Comparison of ENCODE assay signal across 25 cellular contexts in the genomic region with DNA sequence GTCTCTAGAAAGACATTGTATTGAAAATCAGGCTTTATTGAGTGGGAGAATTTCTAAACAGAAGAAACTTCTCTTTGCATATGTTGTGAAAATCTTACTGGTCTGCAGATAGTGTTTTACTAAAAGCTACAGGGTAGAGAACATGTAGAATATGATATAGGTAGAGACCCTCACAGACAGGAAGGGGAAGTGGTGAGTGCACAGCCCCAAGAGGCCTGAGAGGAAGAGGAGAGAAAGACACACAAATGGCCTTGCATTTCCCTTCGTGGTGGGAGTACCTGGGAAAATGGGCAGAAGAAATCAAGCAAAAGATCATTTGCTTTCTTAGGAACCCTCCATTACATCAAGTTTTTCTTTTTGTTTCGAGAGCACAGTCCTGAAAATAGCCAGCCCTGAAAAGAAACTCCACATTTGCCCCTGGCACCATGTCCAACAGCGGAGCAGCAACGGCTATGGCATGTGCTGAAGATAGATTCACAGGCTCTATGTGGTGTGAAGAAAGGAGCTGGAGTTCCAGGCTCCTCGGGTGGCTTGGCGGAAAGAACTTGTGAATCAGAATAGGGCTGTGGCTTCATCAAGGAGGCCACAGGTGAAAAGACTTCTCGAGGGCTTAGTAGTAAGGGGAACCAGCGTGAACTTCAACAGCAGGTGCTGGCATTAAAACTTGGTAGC.
DNase-seq lines count a peak whose midpoint lies in the region; ATAC-seq, FAIRE-seq and TF ChIP-seq lines count a peak whose summit lies in the region.
"Had no signal": no experiment of that assay in that cellular context is flagged by ENCODE, and none has a peak within 500 bp of the region (broad histone marks: within the 10 kb centered on the region; RNA-seq: fewer than 3 reads in every experiment).

No MANE protein-coding gene starts in this region.

- no peak for TF ChIP-seq POLR2A in K562 (conservative IDR thresholded peaks at IDR 0.05)

- FAIRE-seq in K562 (lab: Jason Lieb, UNC): no peak
- FAIRE-seq: frontal cortex, H54, islet of Langerhans had no signal

- CTCF ChIA-PET in K562 (lab: Yijun Ruan, JAX; ENCODE audit: low intra/inter-chr PET ratio): no interaction called here

- H3K9ac ChIP-seq in K562 (ENCODE audit: insufficient read depth in 1 of 2, low read depth in 2 of 2, low read length in 2 of 2): no peak overlapping the region

- no peak overlapping the region for H3K4me3 ChIP-seq in K562
- no peak overlapping the region for H3K4me3 ChIP-seq in effector memory CD4-positive, alpha-beta T cell (ENCODE audit: insufficient read depth, low read depth, low read length, poor library complexity, severe bottlenecking)
- H3K4me3 ChIP-seq: body of pancreas, esophagus muscularis mucosa, lower lobe of right lung, PC-9, stomach, tibial nerve had no signal

- H3K9me3 Mint-ChIP-seq in activated naive CD8-positive, alpha-beta T cell (ENCODE audit: low read depth): no peaks in the 10 kb centered on the region
- H3K9me3 Mint-ChIP-seq in activated naive CD8-positive, alpha-beta T cell treated with anti-CD3 and anti-CD28 coated beads, Interleukin-2, amount 50 U/mL, for 24 hours: no peaks in the 10 kb centered on the region

- H3K27ac Mint-ChIP-seq in activated naive CD8-positive, alpha-beta T cell: peak overlapping the region; percentile 67
- H3K27ac Mint-ChIP-seq in activated naive CD8-positive, alpha-beta T cell treated with anti-CD3 and anti-CD28 coated beads, Interleukin-2, amount 50 U/mL, for 24 hours: no peak overlapping the region

- peak overlapping the region; percentile 63 for H3K4me3 Mint-ChIP-seq in activated naive CD8-positive, alpha-beta T cell
- H3K4me3 Mint-ChIP-seq in activated naive CD8-positive, alpha-beta T cell treated with anti-CD3 and anti-CD28 coated beads, Interleukin-2, amount 50 U/mL, for 24 hours: no peak overlapping the region

- H3K36me3 ChIP-seq in K562 (ENCODE audit: control insufficient read depth, insufficient read depth, low read length): no peaks in the 10 kb centered on the region
- no peaks in the 10 kb centered on the region for H3K36me3 ChIP-seq in effector memory CD4-positive, alpha-beta T cell (ENCODE audit: control insufficient read depth, insufficient read depth, low read length)
- H3K36me3 ChIP-seq: esophagus muscularis mucosa, lower lobe of right lung, stomach, tibial nerve had no signal

- DNase-seq in activated naive CD8-positive, alpha-beta T cell treated with anti-CD3 and anti-CD28 coated beads, Interleukin-2, amount 50 U/mL, for 24 hours: no peak
- DNase-seq in NAMALWA (ENCODE audit: low spot score) (peak; percentile 15), K562 (ENCODE audit: extremely low read depth in 1 of 4, low spot score in 3 of 4) (no peak), DMS79 (lab: John Stamatoyannopoulos, UW) (no peak), T-helper 1 cell (no peak)
- DNase-seq in effector memory CD4-positive, alpha-beta T cell: no peak
- DNase-seq: activated CD4-positive, alpha-beta T cell treated with anti-CD3 and anti-CD28 coated beads for 4 hours; body of pancreas; Caco-2; KBM-7; lower lobe of right lung; MV-4-11; NCI-H187 treated with DMSO at 0.1 percent for 48 hours; NCI-H748 treated with DMSO at 0.1 percent for 48 hours; occipital lobe; PC-9; stimulated activated CD4-positive, alpha-beta T cell treated with anti-CD3 and anti-CD28 coated beads, Interleukin-4, amount 100 ng/mL, for 1 hour; stomach had no signal

- BruUV-seq in K562 (replicated peaks; lab: Mats Ljungman, UMichigan): no TSS peak

- WGBS in K562 (ENCODE audit: insufficient coverage, low coverage, missing lambda C conversion rate): under 1% methylated on average over 8 of the region's 8 CpGs

- POLR2A ChIA-PET in K562 (lab: Yijun Ruan, JAX): no interaction called here

- H3K9me1 ChIP-seq in K562 (ENCODE audit: control insufficient read depth, insufficient read depth, low read length): no peaks in the 10 kb centered on the region

- H3K9me3 ChIP-seq in K562 (replicated peaks; ENCODE audit: control insufficient read depth, insufficient read depth, low read depth, low read length): no peaks in the 10 kb centered on the region
- H3K9me3 ChIP-seq in effector memory CD4-positive, alpha-beta T cell (ENCODE audit: control insufficient read depth, low read length): no peaks in the 10 kb centered on the region
- H3K9me3 ChIP-seq: body of pancreas, Caco-2, esophagus muscularis mucosa, lower lobe of right lung, stomach, tibial nerve had no signal

- H3K27ac ChIP-seq in K562 (ENCODE audit: extremely low read depth, low read depth, low read length): no peak overlapping the region
- H3K27ac ChIP-seq in effector memory CD4-positive, alpha-beta T cell (ENCODE audit: insufficient read depth, low read length, poor library complexity, severe bottlenecking): no peak overlapping the region
- H3K27ac ChIP-seq: body of pancreas, esophagus muscularis mucosa, lower lobe of right lung, PC-9, stomach, tibial nerve had no signal

- TF ChIP-seq EP300 in K562 (IDR thresholded peaks at IDR 0.05; ENCODE audit: low read length): no peak

- no peak for ATAC-seq in activated naive CD8-positive, alpha-beta T cell treated with anti-CD3 and anti-CD28 coated beads, Interleukin-2, amount 50 U/mL, for 24 hours
- ATAC-seq in K562 (no peak), HG03135 (IDR thresholded peaks at IDR 0.05; ENCODE audit: unreplicated experiment) (no peak)
- ATAC-seq: body of pancreas, lower lobe of right lung had no signal

- H3K4me2 ChIP-seq in K562 (ENCODE audit: insufficient read depth, low read length): no peak overlapping the region
- H3K4me2 ChIP-seq: PC-9 had no signal

- H3K4me1 Mint-ChIP-seq in activated naive CD8-positive, alpha-beta T cell (ENCODE audit: low read depth): peaks cover 38% of the 10 kb centered on the region
- H3K4me1 Mint-ChIP-seq in activated naive CD8-positive, alpha-beta T cell treated with anti-CD3 and anti-CD28 coated beads, Interleukin-2, amount 50 U/mL, for 24 hours: peaks cover 22% of the 10 kb centered on the region

- no peak overlapping the region for H2AFZ ChIP-seq in K562 (ENCODE audit: low read depth, low read length)
- H2AFZ ChIP-seq: PC-9 had no signal

- no peaks in the 10 kb centered on the region for H3K36me3 Mint-ChIP-seq in activated naive CD8-positive, alpha-beta T cell
- H3K36me3 Mint-ChIP-seq in activated naive CD8-positive, alpha-beta T cell treated with anti-CD3 and anti-CD28 coated beads, Interleukin-2, amount 50 U/mL, for 24 hours (ENCODE audit: low read depth): no peaks in the 10 kb centered on the region

- TF ChIP-seq CTCF in K562 (IDR thresholded peaks at IDR 0.05 in 2 of 3, conservative IDR thresholded peaks at IDR 0.05 in 1 of 3; ENCODE audit: insufficient read depth in 2 of 3, low read depth in 1 of 3, low read length in 3 of 3): no peak

- TF ChIP-seq RAD21 in K562 (CRISPR knock-in tag; conservative IDR thresholded peaks at IDR 0.05 in 1 of 2, IDR thresholded peaks at IDR 0.05 in 1 of 2): no peak

- no peaks in the 10 kb centered on the region for H4K20me1 ChIP-seq in K562 (replicated peaks; ENCODE audit: control insufficient read depth, insufficient read depth, low read length)

- intact Hi-C loops in K562 (cut with micrococcal nuclease): no loop called here

- no peaks in the 10 kb centered on the region for H3K4me1 ChIP-seq in K562 (replicated peaks in 1 of 2; ENCODE audit: control insufficient read depth in 2 of 2, insufficient read depth in 2 of 2, low read length in 2 of 2)
- H3K4me1 ChIP-seq in effector memory CD4-positive, alpha-beta T cell (ENCODE audit: control insufficient read depth, insufficient read depth, low read length, poor library complexity, severe bottlenecking): no peaks in the 10 kb centered on the region
- H3K4me1 ChIP-seq: body of pancreas, Caco-2, esophagus muscularis mucosa, lower lobe of right lung, stomach, tibial nerve had no signal

- no peaks in the 10 kb centered on the region for H3K79me2 ChIP-seq in K562 (ENCODE audit: control insufficient read depth, insufficient read depth, low read length)

- in situ Hi-C loops in K562 (cut with MboI): no loop called here

- peaks cover 4 to 8% of the 10 kb centered on the region in 2 experiments; a peak in 2 of 5 replicates for H3K27me3 ChIP-seq in K562 (ENCODE audit: control insufficient read depth in 2 of 2, insufficient read depth in 2 of 2, low read length in 2 of 2)
- no peaks in the 10 kb centered on the region for H3K27me3 ChIP-seq in effector memory CD4-positive, alpha-beta T cell (replicated peaks; ENCODE audit: control insufficient read depth, insufficient read depth, low read length, poor library complexity, severe bottlenecking)
- H3K27me3 ChIP-seq: body of pancreas, esophagus muscularis mucosa, stomach, tibial nerve had no signal

- H3K27me3 Mint-ChIP-seq in activated naive CD8-positive, alpha-beta T cell: no peaks in the 10 kb centered on the region
- H3K27me3 Mint-ChIP-seq in activated naive CD8-positive, alpha-beta T cell treated with anti-CD3 and anti-CD28 coated beads, Interleukin-2, amount 50 U/mL, for 24 hours: no peaks in the 10 kb centered on the region

TF ChIP-seq in K562, 482 proteins besides CTCF, POLR2A, EP300 and RAD21 (continues in another document):
- TF ChIP-seq ETV1 (tag; conservative IDR thresholded peaks at IDR 0.05; ENCODE audit: low read depth) (no peak), PRMT5 (CRISPR knock-in tag; IDR thresholded peaks at IDR 0.05) (no peak), ZNF77 (CRISPR knock-in tag; IDR thresholded peaks at IDR 0.05) (no peak), SMARCC2 (IDR thresholded peaks at IDR 0.05; ENCODE audit: low read depth) (no peak), ZNF134 (CRISPR knock-in tag; conservative IDR thresholded peaks at IDR 0.05) (no peak), SPI1 (IDR thresholded peaks at IDR 0.05; ENCODE audit: borderline replicate concordance, low read depth, low read length) (0 out of 2 replicates have a peak, but pooled peaks have one; percentile 0)
- TF ChIP-seq, protein P1, sequence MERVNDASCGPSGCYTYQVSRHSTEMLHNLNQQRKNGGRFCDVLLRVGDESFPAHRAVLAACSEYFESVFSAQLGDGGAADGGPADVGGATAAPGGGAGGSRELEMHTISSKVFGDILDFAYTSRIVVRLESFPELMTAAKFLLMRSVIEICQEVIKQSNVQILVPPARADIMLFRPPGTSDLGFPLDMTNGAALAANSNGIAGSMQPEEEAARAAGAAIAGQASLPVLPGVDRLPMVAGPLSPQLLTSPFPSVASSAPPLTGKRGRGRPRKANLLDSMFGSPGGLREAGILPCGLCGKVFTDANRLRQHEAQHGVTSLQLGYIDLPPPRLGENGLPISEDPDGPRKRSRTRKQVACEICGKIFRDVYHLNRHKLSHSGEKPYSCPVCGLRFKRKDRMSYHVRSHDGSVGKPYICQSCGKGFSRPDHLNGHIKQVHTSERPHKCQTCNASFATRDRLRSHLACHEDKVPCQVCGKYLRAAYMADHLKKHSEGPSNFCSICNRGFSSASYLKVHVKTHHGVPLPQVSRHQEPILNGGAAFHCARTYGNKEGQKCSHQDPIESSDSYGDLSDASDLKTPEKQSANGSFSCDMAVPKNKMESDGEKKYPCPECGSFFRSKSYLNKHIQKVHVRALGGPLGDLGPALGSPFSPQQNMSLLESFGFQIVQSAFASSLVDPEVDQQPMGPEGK (CRISPR knock-in tag; IDR thresholded peaks at IDR 0.05; ENCODE audit: borderline replicate concordance): no peak
